In genomic region chr15:62165793-62166380, GRCh38 we compare ENCODE assay signal across 14 cellular contexts. TPM values are rescaled to one million over a fixed set of nuclear protein-coding genes. Genes with fewer than 3 reads are reported as not detected.
DNase-seq lines count a peak whose midpoint lies in the region; ATAC-seq and TF ChIP-seq lines count a peak whose summit lies in the region.
"Had no signal": no experiment of that assay in that cellular context is flagged by ENCODE, and none has a peak within 500 bp of the region (broad histone marks: within the 10 kb centered on the region; RNA-seq: fewer than 3 reads in every experiment).

No MANE protein-coding gene starts in this region.

- H3K27me3 Mint-ChIP-seq in activated T-cell treated with anti-CD3 and anti-CD28 coated beads, Interleukin-2, amount 50 U/mL, for 4 hours (ENCODE audit: low read depth), result peaks cover 49% of the 10 kb centered on the region
- peaks cover 62% of the 10 kb centered on the region for H3K27me3 Mint-ChIP-seq in stimulated activated naive CD8-positive, alpha-beta T cell treated with anti-CD3 and anti-CD28 coated beads, Interleukin-15, amount 100 ng/mL, for 72 hours

- H3K4me3 ChIP-seq in body of pancreas, result no peak overlapping the region
- peak overlapping the region in 1 of 2 donors; percentile 48 for H3K4me3 ChIP-seq in left lung
- H3K4me3 ChIP-seq in BE2C (ENCODE audit: low read depth, low read length), result no peak overlapping the region

- H3K4me3 Mint-ChIP-seq in activated T-cell treated with anti-CD3 and anti-CD28 coated beads, Interleukin-2, amount 50 U/mL, for 4 hours, result peak overlapping the region; percentile 26
- peak overlapping the region; percentile 54 to 84 for H3K4me3 Mint-ChIP-seq in stimulated activated naive CD8-positive, alpha-beta T cell treated with anti-CD3 and anti-CD28 coated beads, Interleukin-15, amount 100 ng/mL, for 72 hours
- H3K4me3 Mint-ChIP-seq: dendritic cell treated with granulocyte-macrophage colony-stimulating factor and Interleukin-4, amounts not matched to agents 40 ng/mL and 50 ng/mL, for 4 days had no signal

- WGBS in body of pancreas, 2 donors, result 45 to 48% methylated on average over 11 of the region's 11 CpGs

- H3K27ac Mint-ChIP-seq in stimulated activated naive CD8-positive, alpha-beta T cell treated with anti-CD3 and anti-CD28 coated beads, Interleukin-15, amount 100 ng/mL, for 72 hours, result no peak overlapping the region
- H3K27ac Mint-ChIP-seq: activated CD4-positive, alpha-beta T cell treated with anti-CD3 and anti-CD28 coated beads for 36 hours; dendritic cell treated with granulocyte-macrophage colony-stimulating factor and Interleukin-4, amounts not matched to agents 40 ng/mL and 50 ng/mL, for 4 days had no signal

- TF ChIP-seq CTCF in body of pancreas (IDR thresholded peaks at IDR 0.05) (no peak), left lung (IDR thresholded peaks at IDR 0.05) (no peak), BE2C (IDR thresholded peaks at IDR 0.05; ENCODE audit: low read depth, low read length) (no peak)

- H3K36me3 Mint-ChIP-seq in activated T-cell treated with anti-CD3 and anti-CD28 coated beads, Interleukin-2, amount 50 U/mL, for 4 hours (ENCODE audit: insufficient read depth), result no peaks in the 10 kb centered on the region
- H3K36me3 Mint-ChIP-seq: IgD-negative memory B cell had no signal

- H3K27ac ChIP-seq in body of pancreas (peak overlapping the region; percentile 85 to 93 (median 90)), left lung (peak overlapping the region; percentile 2 to 9)

- H3K9me3 Mint-ChIP-seq in activated T-cell treated with anti-CD3 and anti-CD28 coated beads, Interleukin-2, amount 50 U/mL, for 4 hours, result no peaks in the 10 kb centered on the region
- no peaks in the 10 kb centered on the region for H3K9me3 Mint-ChIP-seq in stimulated activated naive CD8-positive, alpha-beta T cell treated with anti-CD3 and anti-CD28 coated beads, Interleukin-15, amount 100 ng/mL, for 72 hours
- H3K9me3 Mint-ChIP-seq: dendritic cell treated with granulocyte-macrophage colony-stimulating factor and Interleukin-4, amounts not matched to agents 40 ng/mL and 50 ng/mL, for 4 days; IgD-negative memory B cell had no signal

- H3K36me3 ChIP-seq in body of pancreas (replicated peaks in 1 of 2; ENCODE audit: insufficient read depth in 1 of 2, low read depth in 2 of 2), result no peaks in the 10 kb centered on the region
- no peaks in the 10 kb centered on the region for H3K36me3 ChIP-seq in left lung
- H3K36me3 ChIP-seq in BE2C, result no peaks in the 10 kb centered on the region

- H3K27me3 ChIP-seq in body of pancreas (no peaks in the 10 kb centered on the region), left lung (peaks cover 43 to 64% of the 10 kb centered on the region in 2 donors), BE2C (peaks cover 11% of the 10 kb centered on the region)

- ATAC-seq in activated T-cell treated with anti-CD3 and anti-CD28 coated beads, Interleukin-2, amount 50 U/mL, for 4 hours, result no peak
- ATAC-seq in body of pancreas, result peak; percentile 5
- no peak for ATAC-seq in left lung
- no peak for ATAC-seq in stimulated activated naive CD8-positive, alpha-beta T cell treated with anti-CD3 and anti-CD28 coated beads, Interleukin-15, amount 100 ng/mL, for 72 hours
- no peak for ATAC-seq in GM19452 (IDR thresholded peaks at IDR 0.05; ENCODE audit: unreplicated experiment)

- intact Hi-C loops in body of pancreas (cut with DNase I) (no loop called here), left lung (cut with DNase I) (no loop called here)

- no peak for DNase-seq in activated T-cell treated with anti-CD3 and anti-CD28 coated beads, Interleukin-2, amount 50 U/mL, for 4 hours
- no peak for DNase-seq in activated T-cell treated with anti-CD3 and anti-CD28 coated beads, Interleukin-2, amount 50 U/mL, for 48 hours
- DNase-seq in body of pancreas (peak; percentile 43 to 55 (median 50)), left lung (no peak), NCI-H526 (lab: John Stamatoyannopoulos, UW) (no peak), BE2C (no peak)
- DNase-seq in stimulated activated naive CD8-positive, alpha-beta T cell treated with anti-CD3 and anti-CD28 coated beads, Interleukin-15, amount 100 ng/mL, for 72 hours, result no peak
- DNase-seq: ACHN, activated gamma-delta T cell, NCI-H187 treated with DMSO at 0.1 percent for 48 hours had no signal

- TF ChIP-seq POLR2A in body of pancreas (IDR thresholded peaks at IDR 0.05), result no peak

- H3K9me3 ChIP-seq in body of pancreas, result no peaks in the 10 kb centered on the region
- no peaks in the 10 kb centered on the region for H3K9me3 ChIP-seq in left lung
- H3K9me3 ChIP-seq in BE2C, result no peaks in the 10 kb centered on the region

- peaks cover 52% of the 10 kb centered on the region for H3K4me1 ChIP-seq in body of pancreas
- H3K4me1 ChIP-seq in left lung, result peaks cover 3 to 23% of the 10 kb centered on the region in 2 donors
- no peaks in the 10 kb centered on the region for H3K4me1 ChIP-seq in BE2C

- peaks cover 12% of the 10 kb centered on the region for H3K4me1 Mint-ChIP-seq in activated T-cell treated with anti-CD3 and anti-CD28 coated beads, Interleukin-2, amount 50 U/mL, for 4 hours (ENCODE audit: low read depth)
- peaks cover 21% of the 10 kb centered on the region for H3K4me1 Mint-ChIP-seq in stimulated activated naive CD8-positive, alpha-beta T cell treated with anti-CD3 and anti-CD28 coated beads, Interleukin-15, amount 100 ng/mL, for 72 hours

RNA-seq across cellular contexts. Expression of gene C2CD4B, which starts 0.8 kb away (rescaled TPM):
- total RNA-seq in activated T-cell treated with anti-CD3 and anti-CD28 coated beads, Interleukin-2, amount 50 U/mL, for 4 hours, result 1 to 10 TPM in 1 of 3 donors, under 1 TPM in 2; 0.33 to 1.0 (median 0.55) TPM
- total RNA-seq in body of pancreas (100 to 1,000 TPM in 1 of 2 donors, 10 to 100 TPM in 1; 75.8 to 142 TPM), left lung (1 to 10 TPM; 2.4 to 4.2 TPM)
- polyA plus RNA-seq in BE2C (2012; ENCODE audit: insufficient read depth, insufficient read length, low read depth), result not detected
- polyA plus RNA-seq: IgD-negative memory B cell had no signal

Comparison
In these comparisons a context has a peak if more than half of its experiments do, and no peak if none do; other contexts are left out.
1. DNase-seq: peak in body of pancreas (4 of 4); none in activated T-cell treated with anti-CD3 and anti-CD28 coated beads, Interleukin-2, amount 50 U/mL, for 4 hours (single experiment), activated T-cell treated with anti-CD3 and anti-CD28 coated beads, Interleukin-2, amount 50 U/mL, for 48 hours (0 of 2), left lung (0 of 2), stimulated activated naive CD8-positive, alpha-beta T cell treated with anti-CD3 and anti-CD28 coated beads, Interleukin-15, amount 100 ng/mL, for 72 hours (0 of 2), NCI-H526 (0 of 2) and BE2C (single experiment).
2. RNA of gene C2CD4B, which starts 0.8 kb away (total RNA-seq): 75.8 to 142 TPM in body of pancreas; 2.4 to 4.2 TPM in left lung and 0.33 to 1.0 TPM in activated T-cell treated with anti-CD3 and anti-CD28 coated beads, Interleukin-2, amount 50 U/mL, for 4 hours; every median in the first group is over 10 times any median in the second.